Comparison of ENCODE assay signal across 18 cellular contexts in genomic region chr3:171134170-171134569, GRCh38.
DNase-seq lines count a peak whose midpoint lies in the region; ATAC-seq and TF ChIP-seq lines count a peak whose summit lies in the region.
"Had no signal": no experiment of that assay in that cellular context is flagged by ENCODE, and none has a peak within 500 bp of the region (broad histone marks: within the 10 kb centered on the region; RNA-seq: fewer than 3 reads in every experiment).

No MANE protein-coding gene starts in this region.

- no peak overlapping the region for H3K9ac ChIP-seq in mammary epithelial cell (ENCODE audit: insufficient read depth, low read length)
- H3K9ac ChIP-seq: BLaER1 treated with 17β-estradiol and CSF1 and Interleukin-3, amounts not matched to agents 10 nM and 100 nM had no signal

- H3K4me1 ChIP-seq in ACC112 (ENCODE audit: control insufficient read depth, insufficient read depth, low read length, unreplicated experiment) (peaks cover 56% of the 10 kb centered on the region), mammary epithelial cell (ENCODE audit: insufficient read depth, low read length) (peaks cover 45% of the 10 kb centered on the region), adrenal gland (replicated peaks in 1 of 2) (no peaks in the 10 kb centered on the region)
- H3K4me1 ChIP-seq: SJCRH30 had no signal

- H3K79me2 ChIP-seq in ACC112 (ENCODE audit: control insufficient read depth, insufficient read depth, low read length, unreplicated experiment) (no peaks in the 10 kb centered on the region), mammary epithelial cell (ENCODE audit: insufficient read depth, low read length) (no peaks in the 10 kb centered on the region)

- no peaks in the 10 kb centered on the region for H3K9me3 ChIP-seq in mammary epithelial cell (replicated peaks; ENCODE audit: insufficient read depth, low read length)
- H3K9me3 ChIP-seq in adrenal gland (replicated peaks in 1 of 3) = no peaks in the 10 kb centered on the region
- H3K9me3 ChIP-seq: BLaER1 treated with 17β-estradiol and CSF1 and Interleukin-3, amounts not matched to agents 10 nM and 100 nM; SJCRH30 had no signal

- in situ Hi-C loops in mammary epithelial cell (cut with MboI; ENCODE audit: low sequenced_read_pairs in 2 of 2) = no loop called here

- TF ChIP-seq POLR2A in adrenal gland (IDR thresholded peaks at IDR 0.05) = no peak

- H4K20me1 ChIP-seq in mammary epithelial cell (ENCODE audit: insufficient read depth, low read length) = no peaks in the 10 kb centered on the region
- H4K20me1 ChIP-seq: BLaER1 treated with 17β-estradiol and CSF1 and Interleukin-3, amounts not matched to agents 10 nM and 100 nM had no signal

- peaks cover 31% of the 10 kb centered on the region for H3K36me3 Mint-ChIP-seq in HFFc6 (ENCODE audit: low read depth)

- no peak overlapping the region for H3K4me3 Mint-ChIP-seq in HFFc6

- BruUV-seq in mammary epithelial cell (replicated peaks; lab: Mats Ljungman, UMichigan) = no TSS peak

- intact Hi-C loops in mammary epithelial cell (cut with micrococcal nuclease) (no loop called here), adrenal gland (cut with DNase I) (no loop called here)

- H2AFZ ChIP-seq in ACC112 (ENCODE audit: low read length, unreplicated experiment) (no peak overlapping the region), mammary epithelial cell (ENCODE audit: low read depth, low read length) (peak overlapping the region; percentile 13)

- dilution Hi-C loops in mammary epithelial cell (cut with HindIII; ENCODE audit: low sequenced_read_pairs) = no loop called here

- H3K4me1 Mint-ChIP-seq in HFFc6 (ENCODE audit: low read depth) = peaks cover 62% of the 10 kb centered on the region

- CTCF ChIA-PET in mammary epithelial cell (lab: Charles Lee; ENCODE audit: low non-redundant PET) = no interaction called here

- H3K27me3 ChIP-seq in ACC112 (ENCODE audit: insufficient read depth, low read length) (no peaks in the 10 kb centered on the region), mammary epithelial cell (ENCODE audit: insufficient read depth, low read length) (no peaks in the 10 kb centered on the region), adrenal gland (no peaks in the 10 kb centered on the region)
- H3K27me3 ChIP-seq: BLaER1 treated with 17β-estradiol and CSF1 and Interleukin-3, amounts not matched to agents 10 nM and 100 nM; SJCRH30 had no signal

- H3K4me2 ChIP-seq in mammary epithelial cell (ENCODE audit: insufficient read depth, low read depth, low read length) = no peak overlapping the region

- TF ChIP-seq CTCF in HFFc6 (IDR thresholded peaks at IDR 0.05) (no peak), mammary epithelial cell (conservative IDR thresholded peaks at IDR 0.05 in 1 of 2, IDR thresholded peaks at IDR 0.05 in 1 of 2; ENCODE audit: extremely low read depth in 1 of 2, insufficient read depth in 1 of 2, low read depth in 1 of 2, low read length in 2 of 2) (no peak), fibroblast of mammary gland (conservative IDR thresholded peaks at IDR 0.05; ENCODE audit: control insufficient read depth, insufficient read depth, low read depth, low read length) (no peak), adrenal gland (IDR thresholded peaks at IDR 0.05) (no peak)

- no peaks in the 10 kb centered on the region for H3K36me3 ChIP-seq in ACC112 (ENCODE audit: insufficient read depth, low read length)
- no peaks in the 10 kb centered on the region for H3K36me3 ChIP-seq in mammary epithelial cell (ENCODE audit: insufficient read depth, low read length)
- no peaks in the 10 kb centered on the region for H3K36me3 ChIP-seq in adrenal gland (replicated peaks in 1 of 2)
- H3K36me3 ChIP-seq: SJCRH30 had no signal

- no peak overlapping the region for H3K4me3 ChIP-seq in ACC112 (ENCODE audit: low read depth, low read length)
- H3K4me3 ChIP-seq in mammary epithelial cell (replicated peaks in 1 of 3; ENCODE audit: insufficient read depth in 1 of 3, low read depth in 2 of 3, low read length in 3 of 3) = no peak overlapping the region
- no peak overlapping the region for H3K4me3 ChIP-seq in fibroblast of mammary gland (ENCODE audit: control insufficient read depth, low read depth, low read length)
- H3K4me3 ChIP-seq in adrenal gland = no peak overlapping the region
- H3K4me3 ChIP-seq: BLaER1 treated with 17β-estradiol and CSF1 and Interleukin-3, amounts not matched to agents 10 nM and 100 nM; K562; SJCRH30 had no signal

- no peaks in the 10 kb centered on the region for H3K27me3 Mint-ChIP-seq in HFFc6 (ENCODE audit: insufficient read depth)

- DNase-seq in HFFc6 (no peak), mammary epithelial cell (peak; percentile 45), fibroblast of mammary gland (ENCODE audit: low read depth) (peak; percentile 22), adrenal gland (no peak), NCI-H2029 treated with DMSO at 0.1 percent for 48 hours (lab: John Stamatoyannopoulos, UW) (no peak)
- DNase-seq in activated CD4-positive, alpha-beta T cell treated with anti-CD3 and anti-CD28 coated beads, Interleukin-2, amount 50 U/mL, for 4 hours = no peak
- DNase-seq: DMS 273 treated with DMSO at 0.1 percent for 48 hours; NCI-H1417 treated with DMSO at 0.1 percent for 48 hours; NCI-H1930; NCI-H2171; NCI-H446 treated with DMSO at 0.1 percent for 48 hours; NK-92 treated with Interleukin-12 subunit alpha and Interleukin-12 subunit beta, amount 100 ng/mL, for 24 hours; PC-3; SJCRH30 had no signal

- H3K27ac Mint-ChIP-seq in HFFc6 = peak overlapping the region; percentile 58

- 45% methylated on average over 3 of the region's 3 CpGs for WGBS in mammary epithelial cell (ENCODE audit: low coverage, missing lambda C conversion rate)
- 86 to 94% (median 91%) methylated on average over 3 of the region's 3 CpGs for WGBS in adrenal gland, 4 donors

- H3K9me3 Mint-ChIP-seq in HFFc6 = no peaks in the 10 kb centered on the region

- no peak for ATAC-seq in HG02938 (IDR thresholded peaks at IDR 0.05; ENCODE audit: unreplicated experiment)
- ATAC-seq: K562, PC-3 had no signal

- peak overlapping the region; percentile 71 for H3K27ac ChIP-seq in ACC112 (ENCODE audit: low read depth, low read length)
- H3K27ac ChIP-seq in mammary epithelial cell (ENCODE audit: insufficient read depth, low read depth, low read length) = no peak overlapping the region
- no peak overlapping the region for H3K27ac ChIP-seq in adrenal gland
- H3K27ac ChIP-seq: BLaER1 treated with 17β-estradiol and CSF1 and Interleukin-3, amounts not matched to agents 10 nM and 100 nM; SJCRH30 had no signal

Comparison
In these comparisons a context has a peak if more than half of its experiments do, and no peak if none do; other contexts are left out.
1. DNase-seq: peak in mammary epithelial cell (single experiment) and fibroblast of mammary gland (single experiment); none in HFFc6 (single experiment), adrenal gland (0 of 7), activated CD4-positive, alpha-beta T cell treated with anti-CD3 and anti-CD28 coated beads, Interleukin-2, amount 50 U/mL, for 4 hours (0 of 2) and NCI-H2029 treated with DMSO at 0.1 percent for 48 hours (single experiment).